In the genomic region with DNA sequence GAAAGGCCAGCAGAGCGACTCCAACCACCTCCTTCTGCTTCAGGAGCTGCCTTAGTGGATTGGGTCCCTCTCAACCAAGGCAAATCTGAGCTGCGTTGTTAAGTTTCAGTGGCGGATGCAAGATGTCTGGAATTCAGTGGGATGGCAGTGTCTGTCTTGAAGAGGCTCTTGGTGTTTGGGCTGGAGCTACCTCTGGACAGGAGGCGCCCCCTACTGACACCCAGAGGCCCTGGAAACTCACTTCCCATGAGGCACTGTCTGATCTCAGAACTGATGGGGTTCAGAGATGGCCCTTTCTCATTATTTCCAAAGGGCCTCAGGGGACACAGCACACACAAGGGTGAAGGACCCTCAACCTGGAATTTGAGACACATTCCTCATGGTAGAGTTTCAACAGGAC, we compare ENCODE assay signal across 7 cellular contexts. TPM values are rescaled to one million over a fixed set of nuclear protein-coding genes. Genes with fewer than 3 reads are reported as not detected.
DNase-seq lines count a peak whose midpoint lies in the region; ATAC-seq and TF ChIP-seq lines count a peak whose summit lies in the region.

No MANE protein-coding gene starts in this region.

- peak; percentile 9 for DNase-seq in NCI-H1105 (lab: John Stamatoyannopoulos, UW)
- DNase-seq in activated CD4-positive, alpha-beta T cell treated with anti-CD3 and anti-CD28 coated beads for 24 hours (ENCODE audit: low read depth in 2 of 2), result peak; percentile 29 to 62
- DNase-seq in choroid plexus epithelial cell (ENCODE audit: low read depth), result peak; percentile 78
- DNase-seq in lower lobe of right lung, result peak; percentile 78
- peak; percentile 41 for DNase-seq in stimulated activated CD8-positive, alpha-beta memory T cell treated with anti-CD3 and anti-CD28 coated beads, Interleukin-12 subunit alpha, Interleukin-12 subunit beta, amount 100 ng/mL, for 1 hour (ENCODE audit: low read depth)

- intact Hi-C loops in lower lobe of right lung (cut with DNase I), result no loop called here

- no peaks in the 10 kb centered on the region for H3K9me3 ChIP-seq in lower lobe of right lung

- no peak overlapping the region for H3K4me3 ChIP-seq in choroid plexus epithelial cell (ENCODE audit: low read depth, low read length)
- no peak overlapping the region for H3K4me3 ChIP-seq in lower lobe of right lung

- H3K4me1 ChIP-seq in lower lobe of right lung, result no peaks in the 10 kb centered on the region

- TF ChIP-seq CTCF in GM12872 (IDR thresholded peaks at IDR 0.05; ENCODE audit: insufficient read depth, low read depth, low read length) (peak; percentile 81), choroid plexus epithelial cell (conservative IDR thresholded peaks at IDR 0.05; ENCODE audit: low read depth, low read length) (peak; percentile 84), lower lobe of right lung (IDR thresholded peaks at IDR 0.05) (peak; percentile 74)

- no peaks in the 10 kb centered on the region for H3K36me3 ChIP-seq in lower lobe of right lung

- no peaks in the 10 kb centered on the region for H3K27me3 ChIP-seq in lower lobe of right lung (ENCODE audit: low read depth)

- H3K27ac ChIP-seq in lower lobe of right lung, result no peak overlapping the region

- ATAC-seq in lower lobe of right lung (peak; percentile 87 to 91), HG02642 (IDR thresholded peaks at IDR 0.05; ENCODE audit: poor library complexity, unreplicated experiment) (no peak)

RNA-seq across cellular contexts. Expression of a gene that starts 6.0 kb away (rescaled TPM):
- not detected for total RNA-seq in lower lobe of right lung

Comparison
In these comparisons a context has a peak if more than half of its experiments do, and no peak if none do; other contexts are left out.
1. DNase-seq: peak in every context shown above with its lines; median percentile 78 in choroid plexus epithelial cell; 78 in lower lobe of right lung; 46 in activated CD4-positive, alpha-beta T cell treated with anti-CD3 and anti-CD28 coated beads for 24 hours; 41 in stimulated activated CD8-positive, alpha-beta memory T cell treated with anti-CD3 and anti-CD28 coated beads, Interleukin-12 subunit alpha, Interleukin-12 subunit beta, amount 100 ng/mL, for 1 hour; 9 in NCI-H1105.